Comparison of ENCODE assay signal across 9 cellular contexts in genomic region chr3:42830437-42831320, GRCh38. TPM values are rescaled to one million over a fixed set of nuclear protein-coding genes. Genes with fewer than 3 reads are reported as not detected.
DNase-seq lines count a peak whose midpoint lies in the region; ATAC-seq and TF ChIP-seq lines count a peak whose summit lies in the region.
"Had no signal": no experiment of that assay in that cellular context is flagged by ENCODE, and none has a peak within 500 bp of the region (broad histone marks: within the 10 kb centered on the region; RNA-seq: fewer than 3 reads in every experiment).

No MANE protein-coding gene starts in this region.

- in situ Hi-C loops in Caki2 (cut with HindIII; ENCODE audit: low pct_unique_long_range_greater_than_20kb, low sequenced_read_pairs): no loop called here

- DNase-seq in Caki2 (ENCODE audit: low read depth) (peak; percentile 8), Kasumi-1 (lab: John Stamatoyannopoulos, UW) (peak; percentile 75 to 85), WERI-Rb-1 (no peak), kidney tubule cell (ENCODE audit: low spot score) (peak; percentile 69), midbrain (lab: John Stamatoyannopoulos, UW) (no peak), NCI-H187 treated with DMSO at 0.1 percent for 48 hours (lab: John Stamatoyannopoulos, UW) (no peak), lower leg skin (ENCODE audit: low spot score in 2 of 2) (no peak)

- H3K4me3 ChIP-seq in WERI-Rb-1 (ENCODE audit: low read depth, low read length) (no peak overlapping the region), lower leg skin (ENCODE audit: low read depth, poor library complexity, severe bottlenecking) (no peak overlapping the region)
- H3K4me3 ChIP-seq: lung had no signal

- TF ChIP-seq POLR2A in lower leg skin (IDR thresholded peaks at IDR 0.05): no peak

- H3K27me3 ChIP-seq in WERI-Rb-1 (ENCODE audit: insufficient read depth, low read depth, severe bottlenecking): no peaks in the 10 kb centered on the region

- no peak for ATAC-seq in GM19395 (IDR thresholded peaks at IDR 0.05; ENCODE audit: unreplicated experiment)

- intact Hi-C loops in lower leg skin (cut with DNase I; ENCODE audit: low total_unique reads): loop anchor here (10.0 kb wide), 1 partner anchor 56 kb away; the partner anchor contains the start of gene CCDC13

- no peaks in the 10 kb centered on the region for H3K9me3 ChIP-seq in WERI-Rb-1 (ENCODE audit: severe bottlenecking)

- WGBS in lower leg skin, 2 donors: 46 to 53% methylated on average over 7 of the region's 7 CpGs

- no peak overlapping the region for H3K27ac ChIP-seq in WERI-Rb-1

- no peaks in the 10 kb centered on the region for H3K36me3 ChIP-seq in WERI-Rb-1

- TF ChIP-seq CTCF in WERI-Rb-1 (IDR thresholded peaks at IDR 0.05; ENCODE audit: low read depth, low read length): peak; percentile 59
- no peak for TF ChIP-seq CTCF in lower leg skin (IDR thresholded peaks at IDR 0.05)

RNA-seq across cellular contexts. Expression of gene ACKR2, which starts 21.4 kb away (rescaled TPM):
- 0.74 TPM in 1 of 2 replicates, not detected in the other for total RNA-seq in Caki2 (2014; rRNA removed; shearing (Covaris generic); ENCODE audit: low replicate concordance)
- total RNA-seq in lower leg skin: 1 to 10 TPM; 3.7 to 6.3 (median 4.5) TPM

RNA-seq across cellular contexts. Expression of gene HIGD1A, which starts 26.4 kb away (rescaled TPM):
- total RNA-seq in Caki2 (2014; rRNA removed; shearing (Covaris generic); ENCODE audit: low replicate concordance): 68.3 and 98.8 TPM in 2 replicates
- total RNA-seq in lower leg skin: 100 to 1,000 TPM in 3 of 4 donors, 10 to 100 TPM in 1; 45.1 to 123 (median 114) TPM

RNA-seq across cellular contexts. Expression of gene CYP8B1, which starts 45.0 kb away (rescaled TPM):
- not detected in 2 replicates for total RNA-seq in Caki2 (2014; rRNA removed; shearing (Covaris generic); ENCODE audit: low replicate concordance)
- not detected for total RNA-seq in lower leg skin

RNA-seq across cellular contexts. Expression of gene CCDC13, which starts 57.6 kb away (rescaled TPM):
- not detected in 2 replicates for total RNA-seq in Caki2 (2014; rRNA removed; shearing (Covaris generic); ENCODE audit: low replicate concordance)
- total RNA-seq in lower leg skin: under 1 TPM in 1 of 4 donors, not detected in 3; 0.06 TPM

Comparison
In these comparisons a context has a peak if more than half of its experiments do, and no peak if none do; other contexts are left out.
1. DNase-seq: peak in Caki2 (single experiment), Kasumi-1 (2 of 2) and kidney tubule cell (single experiment); none in WERI-Rb-1 (single experiment), midbrain (single experiment), NCI-H187 treated with DMSO at 0.1 percent for 48 hours (single experiment) and lower leg skin (0 of 2).